Comparison of ENCODE assay signal across 2 cellular contexts in genomic region chr20:47209982-47210381, GRCh38.
TF ChIP-seq lines count a peak whose summit lies in the region.

No MANE protein-coding gene starts in this region.

TF ChIP-seq in HepG2, 621 proteins besides CTCF, POLR2A, EP300 and RAD21 (continued from another document):
- TF ChIP-seq ZBTB38 (CRISPR knock-in tag; IDR thresholded peaks at IDR 0.05) (peak; percentile 69; the same call in 1 of the 2 replicates), TAF15 (IDR thresholded peaks at IDR 0.05; ENCODE audit: low read depth, low read length, poor library complexity, severe bottlenecking) (no peak), ZNF709 (CRISPR knock-in tag; IDR thresholded peaks at IDR 0.05) (no peak), RBM22 (optimal IDR thresholded peaks at IDR 0.05; ENCODE audit: low read length) (peak; percentile 82)

TF ChIP-seq in GM12878, 131 proteins besides CTCF, POLR2A, EP300 and RAD21:
- no peak for TF ChIP-seq ZBTB33 (IDR thresholded peaks at IDR 0.05)
- TF ChIP-seq NR2C2 (IDR thresholded peaks at IDR 0.05; ENCODE audit: borderline replicate concordance, control insufficient read depth, insufficient read length, low read depth) = no peak
- no peak for TF ChIP-seq BRCA1 (IDR thresholded peaks at IDR 0.05; ENCODE audit: low read depth, low read length)
- TF ChIP-seq RAD51 (IDR thresholded peaks at IDR 0.05) = no peak
- TF ChIP-seq, protein P1, sequence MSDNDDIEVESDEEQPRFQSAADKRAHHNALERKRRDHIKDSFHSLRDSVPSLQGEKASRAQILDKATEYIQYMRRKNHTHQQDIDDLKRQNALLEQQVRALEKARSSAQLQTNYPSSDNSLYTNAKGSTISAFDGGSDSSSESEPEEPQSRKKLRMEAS (IDR thresholded peaks at IDR 0.05; ENCODE audit: low read depth, low read length) = no peak
- TF ChIP-seq, protein P2, sequence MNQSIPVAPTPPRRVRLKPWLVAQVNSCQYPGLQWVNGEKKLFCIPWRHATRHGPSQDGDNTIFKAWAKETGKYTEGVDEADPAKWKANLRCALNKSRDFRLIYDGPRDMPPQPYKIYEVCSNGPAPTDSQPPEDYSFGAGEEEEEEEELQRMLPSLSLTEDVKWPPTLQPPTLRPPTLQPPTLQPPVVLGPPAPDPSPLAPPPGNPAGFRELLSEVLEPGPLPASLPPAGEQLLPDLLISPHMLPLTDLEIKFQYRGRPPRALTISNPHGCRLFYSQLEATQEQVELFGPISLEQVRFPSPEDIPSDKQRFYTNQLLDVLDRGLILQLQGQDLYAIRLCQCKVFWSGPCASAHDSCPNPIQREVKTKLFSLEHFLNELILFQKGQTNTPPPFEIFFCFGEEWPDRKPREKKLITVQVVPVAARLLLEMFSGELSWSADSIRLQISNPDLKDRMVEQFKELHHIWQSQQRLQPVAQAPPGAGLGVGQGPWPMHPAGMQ (IDR thresholded peaks at IDR 0.05; ENCODE audit: borderline replicate concordance) = no peak
